Comparison of ENCODE assay signal across 8 cellular contexts in the genomic region with DNA sequence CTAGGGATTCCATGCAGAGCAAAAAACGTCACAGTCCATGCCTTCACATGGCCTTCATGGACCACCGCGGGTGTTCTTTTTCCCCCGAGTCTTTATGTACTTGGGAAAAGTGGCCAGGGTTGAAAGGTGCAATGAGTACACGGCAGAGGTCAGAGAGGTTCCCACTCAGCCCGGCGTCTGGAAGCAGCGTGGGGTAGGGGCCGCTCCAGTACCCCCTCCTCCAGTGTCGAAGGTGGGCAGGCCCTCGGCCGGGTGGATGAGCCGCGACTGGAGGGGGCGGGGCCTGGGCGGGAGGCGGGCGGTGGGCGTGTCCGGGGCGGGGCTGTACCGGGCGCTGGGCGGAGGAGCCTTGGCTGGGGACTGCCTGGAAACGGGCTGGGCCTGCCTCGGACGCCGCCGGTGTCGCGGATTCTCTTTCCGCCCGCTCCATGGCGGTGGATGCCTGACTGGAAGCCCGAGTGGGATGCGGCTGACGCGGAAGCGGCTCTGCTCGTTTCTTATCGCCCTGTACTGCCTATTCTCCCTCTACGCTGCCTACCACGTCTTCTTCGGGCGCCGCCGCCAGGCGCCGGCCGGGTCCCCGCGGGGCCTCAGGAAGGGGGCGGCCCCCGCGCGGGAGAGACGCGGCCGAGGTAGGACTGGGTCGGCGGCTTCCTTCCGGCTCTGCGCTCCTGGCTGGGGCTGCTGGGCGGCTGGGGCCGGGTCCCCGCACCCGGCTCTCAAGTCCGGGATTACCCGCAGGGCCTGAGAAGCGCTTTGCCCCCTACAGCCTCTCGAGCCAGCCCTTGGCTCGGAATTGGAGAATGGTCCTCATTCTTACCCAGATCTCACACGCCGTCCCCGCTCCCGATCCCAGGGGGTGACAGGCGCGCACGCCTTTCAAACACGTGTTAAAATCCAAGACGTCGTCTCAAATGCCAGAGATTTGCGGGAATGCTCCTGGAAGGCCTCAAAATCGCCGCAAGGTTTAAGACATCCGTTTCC. TPM values are rescaled to one million over a fixed set of nuclear protein-coding genes. Genes with fewer than 3 reads are reported as not detected.
DNase-seq lines count a peak whose midpoint lies in the region; ATAC-seq and TF ChIP-seq lines count a peak whose summit lies in the region.

A gene with protein sequence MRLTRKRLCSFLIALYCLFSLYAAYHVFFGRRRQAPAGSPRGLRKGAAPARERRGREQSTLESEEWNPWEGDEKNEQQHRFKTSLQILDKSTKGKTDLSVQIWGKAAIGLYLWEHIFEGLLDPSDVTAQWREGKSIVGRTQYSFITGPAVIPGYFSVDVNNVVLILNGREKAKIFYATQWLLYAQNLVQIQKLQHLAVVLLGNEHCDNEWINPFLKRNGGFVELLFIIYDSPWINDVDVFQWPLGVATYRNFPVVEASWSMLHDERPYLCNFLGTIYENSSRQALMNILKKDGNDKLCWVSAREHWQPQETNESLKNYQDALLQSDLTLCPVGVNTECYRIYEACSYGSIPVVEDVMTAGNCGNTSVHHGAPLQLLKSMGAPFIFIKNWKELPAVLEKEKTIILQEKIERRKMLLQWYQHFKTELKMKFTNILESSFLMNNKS (plus strand): TSS at position 412 of the 984 bp plus-strand sequence. CDS start 52 bp downstream, at position 464.

- H3K27ac Mint-ChIP-seq in activated B cell treated with CpG ODN at 0.5 μM for 24 hours (peak within 1 kb of the TSS; percentile 90), immature natural killer cell (peak within 1 kb of the TSS; percentile 89 to 96 (median 94))

- H3K36me3 Mint-ChIP-seq in activated B cell treated with CpG ODN at 0.5 μM for 24 hours (ENCODE audit: low read depth) (peaks cover 32% of the 10 kb centered on the region), immature natural killer cell (peaks cover 6 to 18% (median 15%) of the 10 kb centered on the region in 3 donors)

- H3K27me3 Mint-ChIP-seq in activated B cell treated with CpG ODN at 0.5 μM for 24 hours (no peaks in the 10 kb centered on the region), immature natural killer cell (ENCODE audit: low read depth in 3 of 3) (peaks cover 0 to 15% (median 0%) of the 10 kb centered on the region in 3 donors)

- intact Hi-C loops in activated B cell treated with CpG ODN at 0.5 μM for 24 hours (cut with micrococcal nuclease), result loop anchor here (1.0 to 5.0 kb wide), 6 partner anchors 64 to 1519 kb away; a partner anchor contains a TSS

- TF ChIP-seq CTCF in activated B cell treated with CpG ODN at 0.5 μM for 24 hours (IDR thresholded peaks at IDR 0.05), result no peak
- no peak for TF ChIP-seq CTCF in cardiac fibroblast (IDR thresholded peaks at IDR 0.05; ENCODE audit: low read depth, low read length)

- H3K4me3 ChIP-seq in cardiac fibroblast (replicated peaks in 1 of 2; ENCODE audit: low read depth in 2 of 2, low read length in 2 of 2), result peak within 1 kb of the TSS; percentile 80 to 85

- H3K9me3 Mint-ChIP-seq in activated B cell treated with CpG ODN at 0.5 μM for 24 hours (no peaks in the 10 kb centered on the region), immature natural killer cell (no peaks in the 10 kb centered on the region)

- CTCF ChIA-PET in activated B cell treated with CpG ODN at 0.5 μM for 24 hours (lab: Charles Lee), result no interaction called here

- H3K4me1 Mint-ChIP-seq in activated B cell treated with CpG ODN at 0.5 μM for 24 hours (peaks cover 20% of the 10 kb centered on the region), immature natural killer cell (peaks cover 14 to 19% of the 10 kb centered on the region in 2 donors)

- POLR2A ChIA-PET in activated B cell treated with CpG ODN at 0.5 μM for 24 hours (lab: Charles Lee), result no interaction called here

- H3K4me3 Mint-ChIP-seq in activated B cell treated with CpG ODN at 0.5 μM for 24 hours (peak within 1 kb of the TSS; percentile 98), immature natural killer cell (peak within 1 kb of the TSS; percentile 92 to 97 (median 96))

- ATAC-seq in GM18873 (IDR thresholded peaks at IDR 0.05; ENCODE audit: low FRiP score, unreplicated experiment), result peak; percentile 83
- ATAC-seq in HG03135 (IDR thresholded peaks at IDR 0.05; ENCODE audit: unreplicated experiment), result peak; percentile 96
- ATAC-seq in activated B cell treated with CpG ODN at 0.5 μM for 24 hours (ENCODE audit: low read depth), result peak; percentile 93

- peak; percentile 96 for DNase-seq in AG08395 (ENCODE audit: low spot score)
- DNase-seq in NCI-H2227 (lab: John Stamatoyannopoulos, UW; ENCODE audit: unreplicated experiment), result peak; percentile 91
- peak; percentile 82 for DNase-seq in activated B cell treated with CpG ODN at 0.5 μM for 24 hours
- peak; percentile 80 to 84 for DNase-seq in cardiac fibroblast (ENCODE audit: low read depth in 2 of 2)
- DNase-seq in immature natural killer cell, result peak; percentile 83 to 85 (median 85)
- DNase-seq in stimulated activated CD4-positive, alpha-beta T cell treated with anti-CD3 and anti-CD28 coated beads, Interleukin-12 subunit alpha, Interleukin-12 subunit beta, amount 100 ng/mL, for 24 hours (ENCODE audit: low read depth in 2 of 2), result peak; percentile 69 to 75

RNA-seq across cellular contexts. Expression of the gene that starts here (rescaled TPM):
- total RNA-seq in activated B cell treated with CpG ODN at 0.5 μM for 24 hours, result 16.3 and 22.7 TPM in 2 replicates
- polyA plus RNA-seq in immature natural killer cell, result 10 to 100 TPM; 10.9 to 17.4 (median 17.3) TPM

Comparison
In these comparisons a context has a peak if more than half of its experiments do, and no peak if none do; other contexts are left out.
1. Peak in every context shown above with its lines: DNase-seq, ATAC-seq and H3K4me3 ChIP-seq.